In genomic region chr1:220528049-220528678, GRCh38 we compare ENCODE assay signal across 8 cellular contexts. TPM values are rescaled to one million over a fixed set of nuclear protein-coding genes. Genes with fewer than 3 reads are reported as not detected.
DNase-seq lines count a peak whose midpoint lies in the region; TF ChIP-seq lines count a peak whose summit lies in the region.

Gene MARK1, plus strand, starts transcription at chr1:220528136. Its CDS starts 687 bp downstream, at chr1:220528823.

- H3K9me3 Mint-ChIP-seq in activated T-cell treated with anti-CD3 and anti-CD28 coated beads, Interleukin-2, amount 50 U/mL, for 24 hours, result no peaks in the 10 kb centered on the region
- H3K9me3 Mint-ChIP-seq in activated T-helper 1 cell treated with anti-CD3 and anti-CD28 coated beads, Interleukin-12 subunit alpha, Interleukin-12 subunit beta, Interleukin-2, Interleukin-4 antibody, amounts not matched to agents 30 ng/mL and 10 ng/mL and 1 ng/mL, durations not matched to agents 14 hours and 24 hours and 36 hours, result no peaks in the 10 kb centered on the region
- no peaks in the 10 kb centered on the region for H3K9me3 Mint-ChIP-seq in neural crest cell

- no peaks in the 10 kb centered on the region for H3K36me3 Mint-ChIP-seq in activated T-cell treated with anti-CD3 and anti-CD28 coated beads, Interleukin-2, amount 50 U/mL, for 24 hours (ENCODE audit: low read depth)
- H3K36me3 Mint-ChIP-seq in activated T-helper 1 cell treated with anti-CD3 and anti-CD28 coated beads, Interleukin-12 subunit alpha, Interleukin-12 subunit beta, Interleukin-2, Interleukin-4 antibody, amounts not matched to agents 30 ng/mL and 10 ng/mL and 1 ng/mL, durations not matched to agents 14 hours and 24 hours and 36 hours (ENCODE audit: low read depth), result peaks cover 7% of the 10 kb centered on the region
- H3K36me3 Mint-ChIP-seq in neural crest cell (ENCODE audit: low read depth), result no peaks in the 10 kb centered on the region

- peak within 1 kb of the TSS; percentile 78 for H3K4me3 Mint-ChIP-seq in activated T-cell treated with anti-CD3 and anti-CD28 coated beads, Interleukin-2, amount 50 U/mL, for 24 hours
- peak within 1 kb of the TSS; percentile 81 for H3K4me3 Mint-ChIP-seq in activated T-helper 1 cell treated with anti-CD3 and anti-CD28 coated beads, Interleukin-12 subunit alpha, Interleukin-12 subunit beta, Interleukin-2, Interleukin-4 antibody, amounts not matched to agents 30 ng/mL and 10 ng/mL and 1 ng/mL, durations not matched to agents 14 hours and 24 hours and 36 hours
- H3K4me3 Mint-ChIP-seq in neural crest cell, result peak within 1 kb of the TSS; percentile 97

- peak; percentile 35 for DNase-seq in activated T-cell treated with anti-CD3 and anti-CD28 coated beads, Interleukin-2, amount 50 U/mL, for 24 hours
- DNase-seq in activated T-cell treated with anti-CD3 and anti-CD28 coated beads, Interleukin-2, amount 50 U/mL, for 1 hour, result no peak
- peak; percentile 82 for DNase-seq in HEK293T (ENCODE audit: extremely low spot score)
- peak; percentile 23 to 55 for DNase-seq in NCI-H1930 (lab: John Stamatoyannopoulos, UW)
- DNase-seq in activated T-helper 1 cell treated with anti-CD3 and anti-CD28 coated beads, Interleukin-12 subunit alpha, Interleukin-12 subunit beta, Interleukin-2, Interleukin-4 antibody, amounts not matched to agents 30 ng/mL and 10 ng/mL and 1 ng/mL, durations not matched to agents 14 hours and 24 hours and 36 hours (ENCODE audit: low spot score), result no peak
- DNase-seq in globus pallidus (ENCODE audit: low spot score), result peak; percentile 58
- peak; percentile 52 for DNase-seq in neural crest cell (ENCODE audit: low read depth, low spot score)
- DNase-seq in NOMO-1 treated with DMSO at 0.1 percent for 48 hours (lab: John Stamatoyannopoulos, UW; ENCODE audit: unreplicated experiment), result no peak

- TF ChIP-seq CTCF in neural crest cell (conservative IDR thresholded peaks at IDR 0.05), result no peak

- peaks cover 13% of the 10 kb centered on the region for H3K4me1 Mint-ChIP-seq in activated T-cell treated with anti-CD3 and anti-CD28 coated beads, Interleukin-2, amount 50 U/mL, for 24 hours (ENCODE audit: low read depth)
- H3K4me1 Mint-ChIP-seq in activated T-helper 1 cell treated with anti-CD3 and anti-CD28 coated beads, Interleukin-12 subunit alpha, Interleukin-12 subunit beta, Interleukin-2, Interleukin-4 antibody, amounts not matched to agents 30 ng/mL and 10 ng/mL and 1 ng/mL, durations not matched to agents 14 hours and 24 hours and 36 hours (ENCODE audit: low read depth), result peaks cover 12% of the 10 kb centered on the region
- peaks cover 30% of the 10 kb centered on the region for H3K4me1 Mint-ChIP-seq in neural crest cell

- H3K27me3 Mint-ChIP-seq in activated T-cell treated with anti-CD3 and anti-CD28 coated beads, Interleukin-2, amount 50 U/mL, for 24 hours, result peaks cover 73% of the 10 kb centered on the region
- peaks cover 58% of the 10 kb centered on the region for H3K27me3 Mint-ChIP-seq in activated T-helper 1 cell treated with anti-CD3 and anti-CD28 coated beads, Interleukin-12 subunit alpha, Interleukin-12 subunit beta, Interleukin-2, Interleukin-4 antibody, amounts not matched to agents 30 ng/mL and 10 ng/mL and 1 ng/mL, durations not matched to agents 14 hours and 24 hours and 36 hours (ENCODE audit: insufficient read depth)
- peaks cover 54% of the 10 kb centered on the region for H3K27me3 Mint-ChIP-seq in neural crest cell (ENCODE audit: low read depth)

- intact Hi-C loops in activated T-helper 1 cell treated with anti-CD3 and anti-CD28 coated beads, Interleukin-12 subunit alpha, Interleukin-12 subunit beta, Interleukin-2, Interleukin-4 antibody, amounts not matched to agents 30 ng/mL and 10 ng/mL and 1 ng/mL, durations not matched to agents 14 hours and 24 hours and 36 hours (cut with micrococcal nuclease), result loop anchor here (5.0 kb wide), 1 partner anchor 349 kb away; the partner anchor contains the start of gene HLX

- POLR2A ChIA-PET in HEK293T (lab: Yijun Ruan, JAX), result no interaction called here

- H3K27ac Mint-ChIP-seq in activated T-cell treated with anti-CD3 and anti-CD28 coated beads, Interleukin-2, amount 50 U/mL, for 24 hours, result no peak within 1 kb of the TSS
- H3K27ac Mint-ChIP-seq in activated T-helper 1 cell treated with anti-CD3 and anti-CD28 coated beads, Interleukin-12 subunit alpha, Interleukin-12 subunit beta, Interleukin-2, Interleukin-4 antibody, amounts not matched to agents 30 ng/mL and 10 ng/mL and 1 ng/mL, durations not matched to agents 14 hours and 24 hours and 36 hours, result peak within 1 kb of the TSS; percentile 32
- H3K27ac Mint-ChIP-seq in neural crest cell (ENCODE audit: unreplicated experiment), result peak within 1 kb of the TSS; percentile 91

- CTCF ChIA-PET in HEK293T (lab: Yijun Ruan, JAX), result no interaction called here

TF ChIP-seq in HEK293T, 16 proteins besides CTCF, POLR2A, EP300 and RAD21:
- TF ChIP-seq LEF1 (IDR thresholded peaks at IDR 0.05; ENCODE audit: borderline replicate concordance) (peak; percentile 45; the same call in 1 of the 2 replicates), FOXA1 (IDR thresholded peaks at IDR 0.05) (no peak), FOXM1 (IDR thresholded peaks at IDR 0.05; ENCODE audit: borderline replicate concordance) (0 out of 2 replicates have a peak, but pooled peaks have one; percentile 32), ARNT (IDR thresholded peaks at IDR 0.05) (peak; percentile 71), TARDBP (IDR thresholded peaks at IDR 0.05) (no peak)

RNA-seq across cellular contexts. Expression of gene MARK1, which starts in this region (rescaled TPM):
- total RNA-seq in activated T-helper 1 cell treated with anti-CD3 and anti-CD28 coated beads, Interleukin-12 subunit alpha, Interleukin-12 subunit beta, Interleukin-2, Interleukin-4 antibody, amounts not matched to agents 30 ng/mL and 10 ng/mL and 1 ng/mL, durations not matched to agents 14 hours and 24 hours and 36 hours, result not detected in 2 replicates
- total RNA-seq in neural crest cell, result 14.2 and 14.6 TPM in 2 replicates

Comparison
In these comparisons a context has a peak if more than half of its experiments do, and no peak if none do; other contexts are left out.
1. RNA of gene MARK1 (total RNA-seq): 14.2 to 14.6 TPM in neural crest cell; not detected in activated T-helper 1 cell treated with anti-CD3 and anti-CD28 coated beads, Interleukin-12 subunit alpha, Interleukin-12 subunit beta, Interleukin-2, Interleukin-4 antibody, amounts not matched to agents 30 ng/mL and 10 ng/mL and 1 ng/mL, durations not matched to agents 14 hours and 24 hours and 36 hours; every median in the first group is over 10 times any median in the second.
2. DNase-seq: peak in activated T-cell treated with anti-CD3 and anti-CD28 coated beads, Interleukin-2, amount 50 U/mL, for 24 hours (single experiment), HEK293T (single experiment), NCI-H1930 (2 of 2), globus pallidus (single experiment) and neural crest cell (single experiment); none in activated T-cell treated with anti-CD3 and anti-CD28 coated beads, Interleukin-2, amount 50 U/mL, for 1 hour (single experiment), activated T-helper 1 cell treated with anti-CD3 and anti-CD28 coated beads, Interleukin-12 subunit alpha, Interleukin-12 subunit beta, Interleukin-2, Interleukin-4 antibody, amounts not matched to agents 30 ng/mL and 10 ng/mL and 1 ng/mL, durations not matched to agents 14 hours and 24 hours and 36 hours (single experiment) and NOMO-1 treated with DMSO at 0.1 percent for 48 hours (single experiment).
3. Peak in every context shown above with its lines, with median percentiles within 50 percentile points of each other: H3K4me3 Mint-ChIP-seq.